Comparison of ENCODE assay signal across 9 cellular contexts in genomic region chr6:30752164-30752927, GRCh38. TPM values are rescaled to one million over a fixed set of nuclear protein-coding genes. Genes with fewer than 3 reads are reported as not detected.
DNase-seq lines count a peak whose midpoint lies in the region; ATAC-seq and TF ChIP-seq lines count a peak whose summit lies in the region.
"Had no signal": no experiment of that assay in that cellular context is flagged by ENCODE, and none has a peak within 500 bp of the region (broad histone marks: within the 10 kb centered on the region; RNA-seq: fewer than 3 reads in every experiment).

No MANE protein-coding gene starts in this region.

- no peak overlapping the region for H2AFZ ChIP-seq in smooth muscle cell (ENCODE audit: low read depth)

- WGBS in smooth muscle cell (ENCODE audit: low lambda C conversion rate) = 3% methylated on average over 12 of the region's 12 CpGs

- ATAC-seq in GM21529 (IDR thresholded peaks at IDR 0.05; ENCODE audit: unreplicated experiment) = no peak
- ATAC-seq in HG03097 (IDR thresholded peaks at IDR 0.05; ENCODE audit: low FRiP score, unreplicated experiment) = no peak

- H3K36me3 ChIP-seq in smooth muscle cell (ENCODE audit: low read depth) = no peaks in the 10 kb centered on the region

- H3K27ac ChIP-seq in smooth muscle cell (ENCODE audit: low read depth) = peak overlapping the region; percentile 100

- H3K4me3 ChIP-seq in smooth muscle cell = no peak overlapping the region

- peaks cover 30% of the 10 kb centered on the region for H3K4me1 ChIP-seq in smooth muscle cell (ENCODE audit: low read depth)

- H3K9me3 ChIP-seq in smooth muscle cell (replicated peaks; ENCODE audit: low read depth) = no peaks in the 10 kb centered on the region

- H3K4me2 ChIP-seq in smooth muscle cell = peak overlapping the region; percentile 59

- DNase-seq in ACHN (peak; percentile 99), HUDEP-2 (lab: John Stamatoyannopoulos, UW; ENCODE audit: unreplicated experiment in 76 of 76) (peak in 74 of 76 experiments; percentile 32 to 92 (median 77)), anterior cingulate cortex (lab: John Stamatoyannopoulos, UW) (peak in 33 of 58 donors; percentile 2 to 80 (median 21)), hypothalamus (lab: John Stamatoyannopoulos, UW) (peak in 32 of 51 donors; percentile 6 to 86 (median 32)), smooth muscle cell (lab: John Stamatoyannopoulos, UW; ENCODE audit: unreplicated experiment) (peak; percentile 98), NCI-H1092 treated with DMSO at 0.1 percent for 48 hours (lab: John Stamatoyannopoulos, UW) (no peak)
- DNase-seq: activated naive CD8-positive, alpha-beta T cell treated with anti-CD3 and anti-CD28 coated beads, Interleukin-2, amount 10 ng/mL, durations not matched to agents 7 days and 5 days had no signal

- H4K20me1 ChIP-seq in smooth muscle cell (ENCODE audit: low read depth) = no peaks in the 10 kb centered on the region

- no peaks in the 10 kb centered on the region for H3K27me3 ChIP-seq in smooth muscle cell (ENCODE audit: low read depth)

- H3K9ac ChIP-seq in smooth muscle cell (ENCODE audit: low read depth) = peak overlapping the region; percentile 94

- peaks cover 41% of the 10 kb centered on the region for H3F3A ChIP-seq in smooth muscle cell (ENCODE audit: low read depth)

- H3K79me2 ChIP-seq in smooth muscle cell (ENCODE audit: low read depth) = no peaks in the 10 kb centered on the region

- no peak for TF ChIP-seq CTCF in smooth muscle cell (IDR thresholded peaks at IDR 0.05; ENCODE audit: borderline replicate concordance, insufficient read depth, poor library complexity, severe bottlenecking)

- in situ Hi-C loops in ACHN (cut with HindIII; ENCODE audit: low pct_ligation_motif_present, low pct_unique_long_range_greater_than_20kb, low sequenced_read_pairs) = no loop called here

RNA-seq across cellular contexts. Expression of gene IER3, which starts 8.0 kb away (rescaled TPM):
- 732 and 736 TPM in 2 replicates for total RNA-seq in smooth muscle cell
- polyA plus RNA-seq in smooth muscle cell = 708 and 811 TPM in 2 replicates

RNA-seq across cellular contexts. Expression of gene FLOT1, which starts 9.9 kb away (rescaled TPM):
- total RNA-seq in smooth muscle cell = 79.8 and 87.6 TPM in 2 replicates
- 117 and 146 TPM in 2 replicates for polyA plus RNA-seq in smooth muscle cell

RNA-seq across cellular contexts. Expression of gene TUBB, which starts 32.2 kb away (rescaled TPM):
- total RNA-seq in smooth muscle cell = 1,002 and 1,039 TPM in 2 replicates
- 855 and 1,009 TPM in 2 replicates for polyA plus RNA-seq in smooth muscle cell

RNA-seq across cellular contexts. Expression of gene MDC1, which starts 35.3 kb away (rescaled TPM):
- 6.9 and 7.0 TPM in 2 replicates for total RNA-seq in smooth muscle cell
- 17.1 and 19.0 TPM in 2 replicates for polyA plus RNA-seq in smooth muscle cell
